In the genomic region with DNA sequence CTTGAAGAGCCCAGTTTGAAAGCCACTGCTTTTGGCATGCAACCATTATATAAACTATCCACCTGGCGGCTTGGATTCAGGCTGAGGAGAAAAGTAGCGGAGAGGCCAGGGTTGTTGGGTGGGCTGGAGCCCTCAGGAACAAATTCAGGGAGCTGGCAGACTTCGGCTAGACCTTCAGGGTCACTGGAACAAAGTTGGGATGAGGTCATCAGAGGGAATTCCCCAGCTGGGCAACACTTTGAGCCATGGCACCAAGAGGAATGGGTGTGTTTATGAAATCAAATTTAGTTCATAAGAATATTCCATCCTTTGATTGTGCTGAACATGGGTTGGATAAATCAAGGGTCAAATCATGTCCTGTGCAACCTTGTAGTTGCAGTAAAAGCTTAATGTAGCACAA, we compare ENCODE assay signal across 33 cellular contexts. TPM values are rescaled to one million over a fixed set of nuclear protein-coding genes. Genes with fewer than 3 reads are reported as not detected.
A peak's percentile ranks its signal among the peaks of the same experiment; 100 is the strongest.
DNase-seq lines count a peak whose midpoint lies in the region; ATAC-seq, FAIRE-seq and TF ChIP-seq lines count a peak whose summit lies in the region.
"Had no signal": no experiment of that assay in that cellular context is flagged by ENCODE, and none has a peak within 500 bp of the region (broad histone marks: within the 10 kb centered on the region; RNA-seq: fewer than 3 reads in every experiment).

No MANE protein-coding gene starts in this region.

- H3K4me2 ChIP-seq in PC-3 (ENCODE audit: low read length), result 0 out of 2 replicates have a peak overlapping the region, but pooled peaks have one; percentile 4

- no peaks in the 10 kb centered on the region for H3K9me3 ChIP-seq in PC-3 (ENCODE audit: low read length)
- H3K9me3 ChIP-seq in small intestine (ENCODE audit: control insufficient read depth, low read depth), result no peaks in the 10 kb centered on the region
- H3K9me3 ChIP-seq: adrenal gland, esophagus squamous epithelium, gastrocnemius medialis, mucosa of descending colon, psoas muscle, upper lobe of right lung had no signal

- POLR2A ChIA-PET in PC-3 (lab: Charles Lee; ENCODE audit: unreplicated experiment), result interaction anchor here (0.6 kb wide), 1 partner anchor 775 kb away, joined by 4 read pairs; no protein-coding TSS in a partner anchor

- no peak overlapping the region for H3K9ac ChIP-seq in PC-3 (ENCODE audit: low read length)

- peaks cover 23% of the 10 kb centered on the region for H3K27me3 Mint-ChIP-seq in activated T-cell treated with anti-CD3 and anti-CD28 coated beads, Interleukin-2, amount 50 U/mL, for 24 hours

- no peak; the same call in 1 of the 2 replicates for ATAC-seq in PC-3
- ATAC-seq in foreskin keratinocyte, result peak; percentile 41
- ATAC-seq: gastrocnemius medialis, mucosa of descending colon, psoas muscle, upper lobe of right lung had no signal

- DNase-seq in activated T-cell treated with anti-CD3 and anti-CD28 coated beads, Interleukin-2, amount 50 U/mL, for 24 hours, result no peak
- DNase-seq in activated T-cell treated with anti-CD3 and anti-CD28 coated beads for 4 hours (no peak), PC-3 (no peak), foreskin keratinocyte (no peak), small intestine (peak; percentile 1), GM20000 (ENCODE audit: low spot score) (no peak), NCI-H748 (lab: John Stamatoyannopoulos, UW; ENCODE audit: unreplicated experiment) (no peak)
- no peak for DNase-seq in stimulated activated CD8-positive, alpha-beta memory T cell treated with anti-CD3 and anti-CD28 coated beads, Interleukin-4, amount 100 ng/mL, for 48 hours
- DNase-seq: activated CD4-positive, alpha-beta T cell treated with anti-CD3 and anti-CD28 coated beads for 48 hours; activated CD8-positive, alpha-beta memory T cell treated with anti-CD3 and anti-CD28 coated beads, Interleukin-2, amount 50 U/mL, for 4 hours; activated effector memory CD4-positive, alpha-beta T cell treated with anti-CD3 and anti-CD28 coated beads, Interleukin-2, amount 50 U/mL, for 16 hours; AML-193; DMS79 treated with DMSO at 0.1 percent for 48 hours; esophagus squamous epithelium; gastrocnemius medialis; H9; hippocampal formation; mucosa of descending colon; NCI-H1092 treated with DMSO at 0.1 percent for 48 hours; NCI-H1930; NCI-H526 treated with DMSO at 0.1 percent for 48 hours; psoas muscle; stimulated activated CD4-positive, alpha-beta T cell treated with anti-CD3 and anti-CD28 coated beads, Interleukin-2, amount 100 ng/mL, for 24 hours; substantia nigra; upper lobe of right lung had no signal

- H3F3A ChIP-seq in PC-3 (ENCODE audit: low read length, unreplicated experiment), result no peaks in the 10 kb centered on the region

- peak overlapping the region; percentile 71 for H3K27ac Mint-ChIP-seq in activated T-cell treated with anti-CD3 and anti-CD28 coated beads, Interleukin-2, amount 50 U/mL, for 24 hours
- H3K27ac Mint-ChIP-seq: H9 had no signal

- peaks cover 10% of the 10 kb centered on the region; the same call in 1 of the 2 replicates for H3K4me1 ChIP-seq in PC-3 (ENCODE audit: insufficient read depth, low read length)
- H3K4me1 ChIP-seq in foreskin keratinocyte, result no peaks in the 10 kb centered on the region
- no peaks in the 10 kb centered on the region for H3K4me1 ChIP-seq in small intestine (ENCODE audit: control insufficient read depth in 2 of 2, insufficient read depth in 1 of 2, low read depth in 1 of 2, low read length in 1 of 2)
- H3K4me1 ChIP-seq: psoas muscle, upper lobe of right lung had no signal

- H3K27me3 ChIP-seq in PC-3 (ENCODE audit: low read length) (no peaks in the 10 kb centered on the region), foreskin keratinocyte (no peaks in the 10 kb centered on the region), small intestine (ENCODE audit: control insufficient read depth in 2 of 2, insufficient read depth in 2 of 2, low read length in 2 of 2) (no peaks in the 10 kb centered on the region)
- H3K27me3 ChIP-seq: adrenal gland, cardiac muscle cell, esophagus squamous epithelium, gastrocnemius medialis, upper lobe of right lung had no signal

- peaks cover 33% of the 10 kb centered on the region for H3K4me1 Mint-ChIP-seq in activated T-cell treated with anti-CD3 and anti-CD28 coated beads, Interleukin-2, amount 50 U/mL, for 24 hours (ENCODE audit: low read depth)
- H3K4me1 Mint-ChIP-seq: neural crest cell had no signal

- no peaks in the 10 kb centered on the region for H3K9me3 Mint-ChIP-seq in activated T-cell treated with anti-CD3 and anti-CD28 coated beads, Interleukin-2, amount 50 U/mL, for 24 hours

- TF ChIP-seq CTCF in PC-3 (conservative IDR thresholded peaks at IDR 0.05; ENCODE audit: low read depth, low read length) (no peak), foreskin keratinocyte (conservative IDR thresholded peaks at IDR 0.05) (no peak), GM20000 (IDR thresholded peaks at IDR 0.05; ENCODE audit: extremely low read depth, missing control alignments) (no peak)

- no peak overlapping the region for H3K4me3 ChIP-seq in PC-3 (ENCODE audit: low read length)
- H3K4me3 ChIP-seq in small intestine (ENCODE audit: low read depth in 1 of 2, low read length in 2 of 2), result no peak overlapping the region
- H3K4me3 ChIP-seq: adrenal gland, cardiac muscle cell, coronary artery, esophagus squamous epithelium, gastrocnemius medialis, mucosa of descending colon, psoas muscle, SK-N-MC, upper lobe of right lung had no signal

- H3K27ac ChIP-seq in PC-3 (ENCODE audit: low read length), result no peak overlapping the region
- H3K27ac ChIP-seq in foreskin keratinocyte, result no peak overlapping the region
- H3K27ac ChIP-seq in small intestine (ENCODE audit: low read depth in 1 of 2, low read length in 1 of 2), result no peak overlapping the region
- H3K27ac ChIP-seq: adrenal gland, cardiac muscle cell, coronary artery, esophagus squamous epithelium, gastrocnemius medialis, psoas muscle, RWPE1, SK-N-MC, upper lobe of right lung had no signal

- WGBS in small intestine, 3 donors, result 65 to 77% (median 65%) methylated on average over 3 of the region's 3 CpGs

- no peaks in the 10 kb centered on the region for H3K9me2 ChIP-seq in PC-3 (replicated peaks; ENCODE audit: low read length)

- intact Hi-C loops in PC-3 (cut with micrococcal nuclease), result no loop called here

- CTCF ChIA-PET in PC-3 (lab: Charles Lee), result interaction anchor here (0.7 kb wide), 2 partner anchors 16 to 32 kb away, joined by 3 to 5 read pairs; no protein-coding TSS in a partner anchor

- H3K36me3 Mint-ChIP-seq in activated T-cell treated with anti-CD3 and anti-CD28 coated beads, Interleukin-2, amount 50 U/mL, for 24 hours (ENCODE audit: low read depth), result peaks cover 17% of the 10 kb centered on the region

- no peaks in the 10 kb centered on the region for H4K20me1 ChIP-seq in PC-3 (ENCODE audit: low read length)

- 0 out of 2 replicates have a peak, but pooled peaks cover 5% of the 10 kb centered on the region for H3K36me3 ChIP-seq in PC-3 (ENCODE audit: low read depth, low read length)
- H3K36me3 ChIP-seq in small intestine (ENCODE audit: control insufficient read depth in 2 of 2, insufficient read depth in 2 of 2, low read length in 2 of 2), result no peaks in the 10 kb centered on the region
- H3K36me3 ChIP-seq: adrenal gland, cardiac muscle cell, gastrocnemius medialis, upper lobe of right lung had no signal

- no peak for FAIRE-seq in small intestine (lab: Jason Lieb, UNC)
- FAIRE-seq: A204.1, GM12891 had no signal

- H3K79me2 ChIP-seq in PC-3 (ENCODE audit: low read length), result peaks cover 12% of the 10 kb centered on the region; the same call in 1 of the 2 replicates

- no peak overlapping the region for H3K4me3 Mint-ChIP-seq in activated T-cell treated with anti-CD3 and anti-CD28 coated beads, Interleukin-2, amount 50 U/mL, for 24 hours
- H3K4me3 Mint-ChIP-seq: H9, neural crest cell had no signal

- no peak overlapping the region for H2AFZ ChIP-seq in PC-3 (ENCODE audit: low read length)

- BruUV-seq in PC-3 (replicated peaks; lab: Mats Ljungman, UMichigan), result no TSS peak

RNA-seq across cellular contexts. Expression of gene MTMR1, which starts 22.0 kb away (rescaled TPM):
- total RNA-seq in PC-3 (2014; rRNA removed), result 31.8 and 39.0 TPM in 2 replicates
- 48.5 and 50.3 TPM in 2 replicates for total RNA-seq in foreskin keratinocyte
- polyA plus RNA-seq in foreskin keratinocyte, result 13.7 and 15.5 TPM in 2 replicates
- polyA plus RNA-seq in small intestine, result 1 to 10 TPM; 5.6 to 7.1 (median 5.7) TPM
